8 cellular contexts compared by ENCODE assay signal in genomic region chr17:81285179-81285878, GRCh38. TPM values are rescaled to one million over a fixed set of nuclear protein-coding genes. Genes with fewer than 3 reads are reported as not detected.
DNase-seq lines count a peak whose midpoint lies in the region; FAIRE-seq and TF ChIP-seq lines count a peak whose summit lies in the region.

No MANE protein-coding gene starts in this region.

- H3K4me1 Mint-ChIP-seq in IgD-negative memory B cell: peaks cover 4 to 19% (median 14%) of the 10 kb centered on the region in 3 donors

- H3K4me3 ChIP-seq in trophoblast cell (ENCODE audit: low read depth, low read length): no peak overlapping the region
- peak overlapping the region; percentile 12 to 14 for H3K4me3 ChIP-seq in uterus

- no peak for FAIRE-seq in RCC 7860 (lab: Jason Lieb, UNC)

- no peak overlapping the region for H3K4me2 ChIP-seq in trophoblast cell (ENCODE audit: low read length)

- no peak overlapping the region for H4K91ac ChIP-seq in trophoblast cell (ENCODE audit: low read depth, low read length)

- peak; percentile 50 for DNase-seq in activated CD8-positive, alpha-beta memory T cell treated with anti-CD3 and anti-CD28 coated beads, Interleukin-2, amount 50 U/mL, for 4 hours
- DNase-seq in fibroblast of gingiva (ENCODE audit: low read depth): peak; percentile 35
- peak; percentile 37 to 43 for DNase-seq in trophoblast cell
- peak; percentile 54 to 59 for DNase-seq in uterus
- no peak for DNase-seq in RCC 7860 (ENCODE audit: low spot score)
- no peak for DNase-seq in NCI-H82 (lab: John Stamatoyannopoulos, UW)
- no peak for DNase-seq in NCI-H1105 treated with DMSO at 0.1 percent for 48 hours (lab: John Stamatoyannopoulos, UW)

- no peak overlapping the region for H2AFZ ChIP-seq in trophoblast cell (ENCODE audit: insufficient read depth, low read length, poor library complexity)

- no peak overlapping the region for H3K18ac ChIP-seq in trophoblast cell (ENCODE audit: low read length)

- no peak overlapping the region for H2AK5ac ChIP-seq in trophoblast cell (ENCODE audit: low read length)

- H3K14ac ChIP-seq in trophoblast cell (ENCODE audit: low read length): no peak overlapping the region

- H3K36me3 ChIP-seq in trophoblast cell (ENCODE audit: control insufficient read depth in 1 of 2, insufficient read depth in 2 of 2, low read length in 2 of 2): peaks cover 50 to 53% of the 10 kb centered on the region in 2 experiments
- H3K36me3 ChIP-seq in uterus: no peaks in the 10 kb centered on the region

- H3K27ac ChIP-seq in trophoblast cell (ENCODE audit: low read depth, low read length) (no peak overlapping the region), uterus (peak overlapping the region; percentile 59 to 68)

- peaks cover under 1% of the 10 kb centered on the region for H3K36me3 Mint-ChIP-seq in IgD-negative memory B cell

- H3K9me3 Mint-ChIP-seq in IgD-negative memory B cell: no peaks in the 10 kb centered on the region

- no peak overlapping the region for H4K12ac ChIP-seq in trophoblast cell (ENCODE audit: low read depth, low read length)

- H3K79me1 ChIP-seq in trophoblast cell (ENCODE audit: low read length): no peaks in the 10 kb centered on the region

- no peak for TF ChIP-seq CTCF in uterus (IDR thresholded peaks at IDR 0.05)

- H2BK120ac ChIP-seq in trophoblast cell (ENCODE audit: insufficient read depth, low read length, poor library complexity): no peak overlapping the region

- H3K9me3 ChIP-seq in trophoblast cell (ENCODE audit: insufficient read depth, low read depth, low read length): peaks cover 2% of the 10 kb centered on the region
- no peaks in the 10 kb centered on the region for H3K9me3 ChIP-seq in uterus

- intact Hi-C loops in uterus (cut with DNase I; ENCODE audit: low total_unique reads): no loop called here

- no peak overlapping the region for H3K9ac ChIP-seq in trophoblast cell (ENCODE audit: low read length)

- peaks cover 7% of the 10 kb centered on the region for H3K79me2 ChIP-seq in trophoblast cell (ENCODE audit: control insufficient read depth, insufficient read depth, low read length, poor library complexity)

- no peaks in the 10 kb centered on the region for H3K27me3 Mint-ChIP-seq in IgD-negative memory B cell

- H3K27me3 ChIP-seq in trophoblast cell (ENCODE audit: insufficient read depth, low read length) (no peaks in the 10 kb centered on the region), uterus (no peaks in the 10 kb centered on the region)

- no peak overlapping the region for H4K8ac ChIP-seq in trophoblast cell (ENCODE audit: low read depth, low read length)

- no peak overlapping the region for H2BK12ac ChIP-seq in trophoblast cell (ENCODE audit: low read length)

- no CpG with 5 or more reads among the region's 37 CpGs for WGBS in trophoblast cell (ENCODE audit: extremely low coverage, insufficient coverage, insufficient read length)

- H2BK5ac ChIP-seq in trophoblast cell (ENCODE audit: low read depth, low read length, poor library complexity): no peak overlapping the region

- no peak overlapping the region for H3K23ac ChIP-seq in trophoblast cell (ENCODE audit: low read length)

- H3K4me1 ChIP-seq in trophoblast cell (ENCODE audit: control insufficient read depth in 1 of 2, insufficient read depth in 2 of 2, low read length in 2 of 2) (peaks cover 0 to 2% of the 10 kb centered on the region in 2 experiments), uterus (no peaks in the 10 kb centered on the region)

- TF ChIP-seq POLR2A in uterus (IDR thresholded peaks at IDR 0.05): no peak

- H3K4ac ChIP-seq in trophoblast cell (ENCODE audit: low read depth, low read length): no peak overlapping the region

- H3K27ac Mint-ChIP-seq in IgD-negative memory B cell: peak overlapping the region; percentile 49 to 86 (median 84)

- H3K4me3 Mint-ChIP-seq in IgD-negative memory B cell: peak overlapping the region; percentile 84 to 96 (median 90)

RNA-seq across cellular contexts. Expression of gene SLC38A10, which starts 9.8 kb away (rescaled TPM):
- polyA plus RNA-seq in IgD-negative memory B cell: 84.5 TPM
- 35.9 and 39.2 TPM in 2 replicates for polyA plus RNA-seq in trophoblast cell (2013)
- total RNA-seq in uterus: 10 to 100 TPM; 50.7 to 55.4 (median 53.3) TPM

RNA-seq across cellular contexts. Expression of gene NDUFAF8, which starts 46.2 kb away (rescaled TPM):
- polyA plus RNA-seq in IgD-negative memory B cell: 91.8 TPM
- polyA plus RNA-seq in trophoblast cell (2013): 85.8 and 86.1 TPM in 2 replicates
- total RNA-seq in uterus: 10 to 100 TPM in 1 of 4 donors, 1 to 10 TPM in 3; 1.8 to 31.9 (median 6.7) TPM

RNA-seq across cellular contexts. Expression of gene TEPSIN, which starts 46.5 kb away (rescaled TPM):
- 15.3 TPM for polyA plus RNA-seq in IgD-negative memory B cell
- 17.9 and 18.0 TPM in 2 replicates for polyA plus RNA-seq in trophoblast cell (2013)
- 10 to 100 TPM in 2 of 4 donors, 1 to 10 TPM in 1, not detected in 1; 6.4 to 31.2 (median 22.6) TPM for total RNA-seq in uterus

Comparison
In these comparisons a context has a peak if more than half of its experiments do, and no peak if none do; other contexts are left out.
1. DNase-seq: peak in activated CD8-positive, alpha-beta memory T cell treated with anti-CD3 and anti-CD28 coated beads, Interleukin-2, amount 50 U/mL, for 4 hours (single experiment), fibroblast of gingiva (single experiment), trophoblast cell (2 of 2) and uterus (2 of 2); none in RCC 7860 (single experiment), NCI-H82 (single experiment) and NCI-H1105 treated with DMSO at 0.1 percent for 48 hours (single experiment).